ENCODE assay signal across 17 cellular contexts in genomic region chr3:185914911-185915629, GRCh38. TPM values are rescaled to one million over a fixed set of nuclear protein-coding genes. Genes with fewer than 3 reads are reported as not detected.
DNase-seq lines count a peak whose midpoint lies in the region; ATAC-seq, FAIRE-seq and TF ChIP-seq lines count a peak whose summit lies in the region.
"Had no signal": no experiment of that assay in that cellular context is flagged by ENCODE, and none has a peak within 500 bp of the region (broad histone marks: within the 10 kb centered on the region; RNA-seq: fewer than 3 reads in every experiment).

No MANE protein-coding gene starts in this region.

- FAIRE-seq in GM12892 (lab: Jason Lieb, UNC) (no peak), frontal cortex (lab: Jason Lieb, UNC) (no peak)
- FAIRE-seq: endometrium had no signal

- no peak for ATAC-seq in CD4-positive, CD25-positive, alpha-beta regulatory T cell (ENCODE audit: low read depth in 2 of 2)
- peak in 1 of 3 donors; percentile 9 for ATAC-seq in natural killer cell
- no peak for ATAC-seq in GM21576 (IDR thresholded peaks at IDR 0.05; ENCODE audit: unreplicated experiment)

- no peak for TF ChIP-seq CTCF in natural killer cell (IDR thresholded peaks at IDR 0.05)

- DNase-seq in CD4-positive, CD25-positive, alpha-beta regulatory T cell = no peak
- DNase-seq in GM12892 (ENCODE audit: insufficient read length) (no peak), natural killer cell (no peak), frontal cortex (ENCODE audit: low spot score in 2 of 2) (no peak), DMS153 (lab: John Stamatoyannopoulos, UW) (no peak)
- no peak for DNase-seq in activated naive CD8-positive, alpha-beta T cell treated with anti-CD3 and anti-CD28 coated beads for 36 hours
- DNase-seq: activated B cell treated with CpG ODN at 0.5 μM for 24 hours; caudate nucleus; DND-41; NCI-H1092 treated with DMSO at 0.1 percent for 48 hours; NK-92 treated with Interleukin-12 subunit alpha and Interleukin-12 subunit beta, amount 100 ng/mL, for 24 hours; testis had no signal

- H3K27ac ChIP-seq in CD4-positive, CD25-positive, alpha-beta regulatory T cell (ENCODE audit: insufficient read depth, low read length, poor library complexity, severe bottlenecking) = no peak overlapping the region
- H3K27ac ChIP-seq: BLaER1, right atrium auricular region, testis had no signal

- H3K4me1 ChIP-seq in CD4-positive, CD25-positive, alpha-beta regulatory T cell (ENCODE audit: control insufficient read depth, insufficient read depth, low read length, poor library complexity, severe bottlenecking) = no peaks in the 10 kb centered on the region
- H3K4me1 ChIP-seq: BLaER1, right atrium auricular region, testis had no signal

- H3K36me3 Mint-ChIP-seq in CD4-positive, CD25-positive, alpha-beta regulatory T cell = peaks cover 41% of the 10 kb centered on the region
- peaks cover 50% of the 10 kb centered on the region for H3K36me3 Mint-ChIP-seq in activated naive CD8-positive, alpha-beta T cell treated with anti-CD3 and anti-CD28 coated beads for 36 hours
- peaks cover 23% of the 10 kb centered on the region for H3K36me3 Mint-ChIP-seq in natural killer cell

- no peaks in the 10 kb centered on the region for H3K27me3 ChIP-seq in CD4-positive, CD25-positive, alpha-beta regulatory T cell (ENCODE audit: control insufficient read depth, insufficient read depth, low read length)
- H3K27me3 ChIP-seq: BLaER1, right atrium auricular region, testis had no signal

- no peaks in the 10 kb centered on the region for H3K9me3 Mint-ChIP-seq in CD4-positive, CD25-positive, alpha-beta regulatory T cell
- H3K9me3 Mint-ChIP-seq in activated naive CD8-positive, alpha-beta T cell treated with anti-CD3 and anti-CD28 coated beads for 36 hours = no peaks in the 10 kb centered on the region
- H3K9me3 Mint-ChIP-seq in natural killer cell = no peaks in the 10 kb centered on the region
- H3K9me3 Mint-ChIP-seq: activated B cell treated with CpG ODN at 0.5 μM for 24 hours; T-helper 1 cell treated with Interleukin-12 subunit alpha and Interleukin-12 subunit beta and Interleukin-4 antibody, amounts not matched to agents 30 μg/mL and 1 μg/mL, for 36 hours had no signal

- peak overlapping the region; percentile 9 to 57 (median 12) for H3K27ac Mint-ChIP-seq in CD4-positive, CD25-positive, alpha-beta regulatory T cell
- H3K27ac Mint-ChIP-seq in activated naive CD8-positive, alpha-beta T cell treated with anti-CD3 and anti-CD28 coated beads for 36 hours = peak overlapping the region; percentile 30
- peak overlapping the region; percentile 73 to 81 for H3K27ac Mint-ChIP-seq in natural killer cell
- H3K27ac Mint-ChIP-seq: activated B cell treated with CpG ODN at 0.5 μM for 24 hours; T-helper 1 cell treated with Interleukin-12 subunit alpha and Interleukin-12 subunit beta and Interleukin-4 antibody, amounts not matched to agents 30 μg/mL and 1 μg/mL, for 36 hours had no signal

- no peak overlapping the region for H3K4me3 ChIP-seq in CD4-positive, CD25-positive, alpha-beta regulatory T cell (ENCODE audit: low read depth, low read length)
- H3K4me3 ChIP-seq: BLaER1, right atrium auricular region, testis had no signal

- intact Hi-C loops in natural killer cell (cut with micrococcal nuclease) = loop anchor here (2.0 kb wide), 1 partner anchor 14 kb away; no protein-coding TSS in a partner anchor

- no peaks in the 10 kb centered on the region for H3K9me3 ChIP-seq in CD4-positive, CD25-positive, alpha-beta regulatory T cell (ENCODE audit: control insufficient read depth in 2 of 2, low read length in 2 of 2)
- H3K9me3 ChIP-seq: BLaER1, right atrium auricular region, testis had no signal

- no peak overlapping the region for H3K4me3 Mint-ChIP-seq in CD4-positive, CD25-positive, alpha-beta regulatory T cell
- H3K4me3 Mint-ChIP-seq in activated naive CD8-positive, alpha-beta T cell treated with anti-CD3 and anti-CD28 coated beads for 36 hours = no peak overlapping the region
- no peak overlapping the region for H3K4me3 Mint-ChIP-seq in natural killer cell
- H3K4me3 Mint-ChIP-seq: activated B cell treated with CpG ODN at 0.5 μM for 24 hours; T-helper 1 cell treated with Interleukin-12 subunit alpha and Interleukin-12 subunit beta and Interleukin-4 antibody, amounts not matched to agents 30 μg/mL and 1 μg/mL, for 36 hours had no signal

- peak; percentile 50 for TF ChIP-seq POLR2A in GM12892 (IDR thresholded peaks at IDR 0.05; ENCODE audit: low read depth, low read length)

- peaks cover 64% of the 10 kb centered on the region for H3K36me3 ChIP-seq in CD4-positive, CD25-positive, alpha-beta regulatory T cell (ENCODE audit: control insufficient read depth, insufficient read depth, low read length)

- H3K27me3 Mint-ChIP-seq in CD4-positive, CD25-positive, alpha-beta regulatory T cell = peaks cover 4% of the 10 kb centered on the region
- no peaks in the 10 kb centered on the region for H3K27me3 Mint-ChIP-seq in activated naive CD8-positive, alpha-beta T cell treated with anti-CD3 and anti-CD28 coated beads for 36 hours
- no peaks in the 10 kb centered on the region for H3K27me3 Mint-ChIP-seq in natural killer cell (ENCODE audit: low read depth in 2 of 2)
- H3K27me3 Mint-ChIP-seq: activated B cell treated with CpG ODN at 0.5 μM for 24 hours had no signal

- H3K4me1 Mint-ChIP-seq in CD4-positive, CD25-positive, alpha-beta regulatory T cell = peaks cover 7 to 20% (median 12%) of the 10 kb centered on the region in 4 donors
- peaks cover 7% of the 10 kb centered on the region for H3K4me1 Mint-ChIP-seq in activated naive CD8-positive, alpha-beta T cell treated with anti-CD3 and anti-CD28 coated beads for 36 hours
- H3K4me1 Mint-ChIP-seq in natural killer cell = peaks cover 28 to 34% of the 10 kb centered on the region in 2 donors
- H3K4me1 Mint-ChIP-seq: activated B cell treated with CpG ODN at 0.5 μM for 24 hours had no signal

RNA-seq across cellular contexts. Expression of gene TRA2B, which starts 22.7 kb away (rescaled TPM):
- total RNA-seq in CD4-positive, CD25-positive, alpha-beta regulatory T cell = 631 TPM
- polyA plus RNA-seq in CD4-positive, CD25-positive, alpha-beta regulatory T cell = 100 to 1,000 TPM; 187 to 233 (median 205) TPM
- polyA plus RNA-seq in GM12892 (2012; ENCODE audit: missing spikeins) = 166 TPM
- 100 to 1,000 TPM; 289 to 291 TPM for total RNA-seq in activated naive CD8-positive, alpha-beta T cell treated with anti-CD3 and anti-CD28 coated beads for 36 hours
- 100 to 1,000 TPM; 565 to 669 (median 596) TPM for total RNA-seq in natural killer cell
- total RNA-seq in frontal cortex = 163 TPM

Comparison
In these comparisons a context has a peak if more than half of its experiments do, and no peak if none do; other contexts are left out.
1. H3K27ac Mint-ChIP-seq: peak in every context shown above with its lines; median percentile 77 in natural killer cell; 30 in activated naive CD8-positive, alpha-beta T cell treated with anti-CD3 and anti-CD28 coated beads for 36 hours; 12 in CD4-positive, CD25-positive, alpha-beta regulatory T cell.